40 cellular contexts compared by ENCODE assay signal in the genomic region with DNA sequence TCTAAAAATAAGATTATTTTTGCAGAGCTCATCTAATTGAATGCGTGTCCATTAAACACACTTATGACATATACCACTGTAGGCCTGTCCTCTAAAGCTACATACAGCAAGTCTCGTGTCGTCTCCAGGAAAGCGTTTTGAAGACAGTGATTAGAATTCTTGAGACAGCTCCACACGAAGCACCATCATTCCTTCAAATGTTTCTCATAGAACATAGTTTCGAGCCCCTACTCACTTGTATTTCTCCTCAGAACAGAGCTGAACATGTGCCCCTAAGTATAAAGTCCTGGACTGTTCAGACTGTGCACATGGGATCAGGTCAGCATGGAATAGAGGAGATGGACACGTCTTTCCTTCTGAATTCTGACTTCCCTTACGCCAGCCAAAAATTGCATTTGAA.
"Had no signal": no experiment of that assay in that cellular context is flagged by ENCODE, and none has a peak within 500 bp of the region (broad histone marks: within the 10 kb centered on the region; RNA-seq: fewer than 3 reads in every experiment).

No MANE protein-coding gene starts in this region.

- DNase-seq: activated effector memory CD4-positive, alpha-beta T cell treated with anti-CD3 and anti-CD28 coated beads, Interleukin-2, amount 50 U/mL, for 16 hours; activated effector memory CD4-positive, alpha-beta T cell treated with Interleukin-2 at 50 U/mL for 16 hours; activated gamma-delta T cell; activated gamma-delta T cell treated with Interleukin-2 at 50 U/mL for 16 hours; activated naive CD4-positive, alpha-beta T cell; activated naive CD4-positive, alpha-beta T cell treated with anti-CD3 and anti-CD28 coated beads for 36 hours; activated naive CD4-positive, alpha-beta T cell treated with anti-CD3 and anti-CD28 coated beads, Interleukin-2, amount 10 ng/mL, durations not matched to agents 7 days and 5 days; activated naive CD4-positive, alpha-beta T cell treated with anti-CD3 and anti-CD28 coated beads, Interleukin-2, amount 50 U/mL, for 16 hours; activated naive CD4-positive, alpha-beta T cell treated with Interleukin-2 at 50 U/mL for 16 hours; activated naive CD8-positive, alpha-beta T cell treated with anti-CD3 and anti-CD28 coated beads for 36 hours; activated naive CD8-positive, alpha-beta T cell treated with anti-CD3 and anti-CD28 coated beads, Interleukin-2, amount 10 ng/mL, durations not matched to agents 7 days and 5 days; activated naive CD8-positive, alpha-beta T cell treated with anti-CD3 and anti-CD28 coated beads, Interleukin-2, amount 50 U/mL, for 24 hours; activated T-cell treated with anti-CD3 and anti-CD28 coated beads, Interleukin-2, amount 50 U/mL, for 1 hour; activated T-cell treated with anti-CD3 and anti-CD28 coated beads, Interleukin-2, amount 50 U/mL, for 24 hours; activated T-cell treated with anti-CD3 and anti-CD28 coated beads, Interleukin-2, amount 50 U/mL, for 4 hours; activated T-cell treated with anti-CD3 and anti-CD28 coated beads, Interleukin-2, amount 50 U/mL, for 48 hours; activated T-cell treated with anti-CD3 and anti-CD28 coated beads, Interleukin-2, amount 50 U/mL, for 72 hours; adrenal gland; amniotic stem cell; amygdala; anterior cingulate cortex; aorta; body of pancreas; brain microvascular endothelial cell; caudate nucleus; central memory CD4-positive, alpha-beta T cell; cerebellar nuclear complex had no signal

- H3K27me3 ChIP-seq: adrenal gland, ascending aorta, body of pancreas, brain microvascular endothelial cell, cardiac muscle cell had no signal

- H3K4me3 Mint-ChIP-seq: activated naive CD4-positive, alpha-beta T cell treated with anti-CD3 and anti-CD28 coated beads for 36 hours; activated naive CD4-positive, alpha-beta T cell treated with anti-CD3 and anti-CD28 coated beads, Interleukin-2, amount 10 ng/mL, durations not matched to agents 7 days and 5 days; activated naive CD4-positive, alpha-beta T cell treated with anti-CD3 and anti-CD28 coated beads, Interleukin-2, amount 50 U/mL, for 24 hours; activated naive CD8-positive, alpha-beta T cell; activated naive CD8-positive, alpha-beta T cell treated with anti-CD3 and anti-CD28 coated beads for 36 hours; activated naive CD8-positive, alpha-beta T cell treated with anti-CD3 and anti-CD28 coated beads, Interleukin-2, amount 10 ng/mL, durations not matched to agents 7 days and 5 days; activated naive CD8-positive, alpha-beta T cell treated with anti-CD3 and anti-CD28 coated beads, Interleukin-2, amount 50 U/mL, for 24 hours; activated T-cell treated with anti-CD3 and anti-CD28 coated beads, Interleukin-2, amount 50 U/mL, for 24 hours; activated T-cell treated with anti-CD3 and anti-CD28 coated beads, Interleukin-2, amount 50 U/mL, for 4 hours; activated T-cell treated with anti-CD3 and anti-CD28 coated beads, Interleukin-2, amount 50 U/mL, for 72 hours; activated T-helper 1 cell treated with anti-CD3 and anti-CD28 coated beads, Interleukin-12 subunit alpha, Interleukin-12 subunit beta, Interleukin-2, Interleukin-4 antibody, amounts not matched to agents 30 ng/mL and 10 ng/mL and 1 ng/mL, durations not matched to agents 14 hours and 24 hours and 36 hours; activated T-helper 17 cell treated with anti-CD3 and anti-CD28 coated beads, Interleukin-2, amount 50 U/mL, for 72 hours; brain; central memory CD8-positive, alpha-beta T cell had no signal

- H3K27me3 Mint-ChIP-seq: activated naive CD4-positive, alpha-beta T cell treated with anti-CD3 and anti-CD28 coated beads, Interleukin-2, amount 10 ng/mL, durations not matched to agents 7 days and 5 days had no signal

- FAIRE-seq: astrocyte, bronchial epithelial cell had no signal

- ATAC-seq: activated naive CD4-positive, alpha-beta T cell treated with anti-CD3 and anti-CD28 coated beads, Interleukin-2, amount 50 U/mL, for 72 hours; activated naive CD8-positive, alpha-beta T cell treated with anti-CD3 and anti-CD28 coated beads, Interleukin-2, amount 50 U/mL, for 24 hours; activated T-cell treated with anti-CD3 and anti-CD28 coated beads, Interleukin-2, amount 50 U/mL, for 4 hours; activated T-cell treated with anti-CD3 and anti-CD28 coated beads, Interleukin-2, amount 50 U/mL, for 72 hours; activated T-helper 17 cell treated with anti-CD3 and anti-CD28 coated beads, Interleukin-2, amount 50 U/mL, for 72 hours; body of pancreas had no signal

- H3K27ac ChIP-seq: adrenal gland, ascending aorta, body of pancreas, brain microvascular endothelial cell, breast epithelium, cardiac muscle cell had no signal

- H3K9me3 ChIP-seq: adrenal gland, ascending aorta, body of pancreas, breast epithelium had no signal

- H3K4me1 Mint-ChIP-seq: activated naive CD4-positive, alpha-beta T cell treated with anti-CD3 and anti-CD28 coated beads, Interleukin-2, amount 10 ng/mL, durations not matched to agents 7 days and 5 days; activated T-helper 17 cell treated with anti-CD3 and anti-CD28 coated beads, Interleukin-2, amount 50 U/mL, for 72 hours; brain; central memory CD8-positive, alpha-beta T cell had no signal

- H3K9me3 Mint-ChIP-seq: activated naive CD4-positive, alpha-beta T cell treated with anti-CD3 and anti-CD28 coated beads for 36 hours; activated naive CD4-positive, alpha-beta T cell treated with anti-CD3 and anti-CD28 coated beads, Interleukin-2, amount 10 ng/mL, durations not matched to agents 7 days and 5 days; activated naive CD4-positive, alpha-beta T cell treated with anti-CD3 and anti-CD28 coated beads, Interleukin-2, amount 50 U/mL, for 24 hours; activated naive CD8-positive, alpha-beta T cell treated with anti-CD3 and anti-CD28 coated beads for 36 hours; activated naive CD8-positive, alpha-beta T cell treated with anti-CD3 and anti-CD28 coated beads, Interleukin-2, amount 10 ng/mL, durations not matched to agents 7 days and 5 days; activated naive CD8-positive, alpha-beta T cell treated with anti-CD3 and anti-CD28 coated beads, Interleukin-2, amount 50 U/mL, for 24 hours; activated T-cell treated with anti-CD3 and anti-CD28 coated beads, Interleukin-2, amount 50 U/mL, for 24 hours; activated T-cell treated with anti-CD3 and anti-CD28 coated beads, Interleukin-2, amount 50 U/mL, for 4 hours; activated T-cell treated with anti-CD3 and anti-CD28 coated beads, Interleukin-2, amount 50 U/mL, for 72 hours; activated T-helper 1 cell treated with anti-CD3 and anti-CD28 coated beads, Interleukin-12 subunit alpha, Interleukin-12 subunit beta, Interleukin-2, Interleukin-4 antibody, amounts not matched to agents 30 ng/mL and 10 ng/mL and 1 ng/mL, durations not matched to agents 14 hours and 24 hours and 36 hours; activated T-helper 17 cell treated with anti-CD3 and anti-CD28 coated beads, Interleukin-2, amount 50 U/mL, for 72 hours; activated T-helper 2 cell treated with anti-CD3 and anti-CD28 coated beads, Interferon-gamma antibody, Interleukin-2, Interleukin-4, amounts not matched to agents 10 μg/mL and 5 μg/mL and 100 μg/mL, durations not matched to agents 14 hours and 24 hours and 36 hours; brain; central memory CD8-positive, alpha-beta T cell had no signal

- H3K36me3 ChIP-seq: adrenal gland, ascending aorta, brain microvascular endothelial cell, breast epithelium, cardiac muscle cell had no signal

- H3K36me3 Mint-ChIP-seq: activated naive CD4-positive, alpha-beta T cell treated with anti-CD3 and anti-CD28 coated beads, Interleukin-2, amount 10 ng/mL, durations not matched to agents 7 days and 5 days; activated naive CD4-positive, alpha-beta T cell treated with anti-CD3 and anti-CD28 coated beads, Interleukin-2, amount 50 U/mL, for 24 hours; activated naive CD4-positive, alpha-beta T cell treated with anti-CD3 and anti-CD28 coated beads, Interleukin-2, amount 50 U/mL, for 72 hours; activated naive CD8-positive, alpha-beta T cell; activated naive CD8-positive, alpha-beta T cell treated with anti-CD3 and anti-CD28 coated beads for 36 hours; activated naive CD8-positive, alpha-beta T cell treated with anti-CD3 and anti-CD28 coated beads, Interleukin-2, amount 10 ng/mL, durations not matched to agents 7 days and 5 days; brain had no signal

- H3K27ac Mint-ChIP-seq: activated naive CD4-positive, alpha-beta T cell treated with anti-CD3 and anti-CD28 coated beads for 36 hours; activated naive CD4-positive, alpha-beta T cell treated with anti-CD3 and anti-CD28 coated beads, Interleukin-2, amount 10 ng/mL, durations not matched to agents 7 days and 5 days; activated naive CD4-positive, alpha-beta T cell treated with anti-CD3 and anti-CD28 coated beads, Interleukin-2, amount 50 U/mL, for 24 hours; activated naive CD4-positive, alpha-beta T cell treated with anti-CD3 and anti-CD28 coated beads, Interleukin-2, amount 50 U/mL, for 72 hours; activated naive CD8-positive, alpha-beta T cell; activated naive CD8-positive, alpha-beta T cell treated with anti-CD3 and anti-CD28 coated beads for 36 hours; activated naive CD8-positive, alpha-beta T cell treated with anti-CD3 and anti-CD28 coated beads, Interleukin-2, amount 10 ng/mL, durations not matched to agents 7 days and 5 days; activated naive CD8-positive, alpha-beta T cell treated with anti-CD3 and anti-CD28 coated beads, Interleukin-2, amount 50 U/mL, for 24 hours; activated T-cell treated with anti-CD3 and anti-CD28 coated beads, Interleukin-2, amount 50 U/mL, for 24 hours; activated T-cell treated with anti-CD3 and anti-CD28 coated beads, Interleukin-2, amount 50 U/mL, for 72 hours; activated T-helper 1 cell treated with anti-CD3 and anti-CD28 coated beads, Interleukin-12 subunit alpha, Interleukin-12 subunit beta, Interleukin-2, Interleukin-4 antibody, amounts not matched to agents 30 ng/mL and 10 ng/mL and 1 ng/mL, durations not matched to agents 14 hours and 24 hours and 36 hours; activated T-helper 17 cell treated with anti-CD3 and anti-CD28 coated beads, Interleukin-2, amount 50 U/mL, for 72 hours; activated T-helper 2 cell treated with anti-CD3 and anti-CD28 coated beads, Interferon-gamma antibody, Interleukin-2, Interleukin-4, amounts not matched to agents 10 μg/mL and 5 μg/mL and 100 μg/mL, durations not matched to agents 14 hours and 24 hours and 36 hours; brain had no signal

- H3K4me3 ChIP-seq: adrenal gland, ascending aorta, body of pancreas, breast epithelium, cardiac muscle cell had no signal

- H3K4me1 ChIP-seq: adrenal gland, ascending aorta, body of pancreas, breast epithelium had no signal
